ENCODE assay signal across 9 cellular contexts in the genomic region with DNA sequence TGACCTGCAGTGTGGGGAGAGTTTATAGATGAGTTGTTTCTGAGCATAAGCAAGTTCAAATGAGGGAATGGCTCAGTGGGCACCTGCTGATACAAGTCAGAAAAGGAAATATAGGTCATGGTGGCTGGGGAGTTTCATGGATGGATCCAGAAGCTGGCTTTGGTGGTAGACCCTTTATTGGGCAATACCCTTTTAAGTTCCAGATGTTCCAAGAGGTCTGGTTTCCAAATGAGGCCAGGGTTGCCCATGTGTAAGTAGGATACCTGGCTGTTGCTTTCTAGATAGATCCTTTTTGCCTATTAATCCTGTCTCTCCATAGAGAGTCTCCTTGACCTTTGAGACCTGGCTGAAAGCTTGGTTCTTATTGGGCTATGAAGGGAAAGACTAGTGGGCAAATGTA. TPM values are rescaled to one million over a fixed set of nuclear protein-coding genes. Genes with fewer than 3 reads are reported as not detected.
A peak's percentile ranks its signal among the peaks of the same experiment; 100 is the strongest.
DNase-seq lines count a peak whose midpoint lies in the region; ATAC-seq and TF ChIP-seq lines count a peak whose summit lies in the region.
"Had no signal": no experiment of that assay in that cellular context is flagged by ENCODE, and none has a peak within 500 bp of the region (broad histone marks: within the 10 kb centered on the region; RNA-seq: fewer than 3 reads in every experiment).

No MANE protein-coding gene starts in this region.

- H3K27ac ChIP-seq in left ventricle myocardium inferior (replicated peaks) (no peak overlapping the region), right atrium auricular region (no peak overlapping the region), upper lobe of right lung (no peak overlapping the region), aorta (ENCODE audit: low read depth in 1 of 2, low read length in 2 of 2) (no peak overlapping the region)

- H3K9me3 ChIP-seq in left ventricle myocardium inferior (replicated peaks) = no peaks in the 10 kb centered on the region
- no peaks in the 10 kb centered on the region for H3K9me3 ChIP-seq in right atrium auricular region
- no peaks in the 10 kb centered on the region for H3K9me3 ChIP-seq in adipocyte (ENCODE audit: control insufficient read depth, low read length)
- H3K9me3 ChIP-seq in mucosa of stomach (ENCODE audit: control insufficient read depth, low read length) = no peaks in the 10 kb centered on the region
- H3K9me3 ChIP-seq in upper lobe of right lung = no peaks in the 10 kb centered on the region
- H3K9me3 ChIP-seq in aorta (ENCODE audit: control insufficient read depth, low read length) = no peaks in the 10 kb centered on the region

- intact Hi-C loops in left ventricle myocardium inferior (cut with micrococcal nuclease) = loop anchor here (10.0 kb wide), 1 partner anchor 97 kb away; no protein-coding TSS in a partner anchor
- intact Hi-C loops in upper lobe of right lung (cut with DNase I) = loop anchor here (5.0 kb wide), 1 partner anchor 210 kb away; no protein-coding TSS in a partner anchor
- intact Hi-C loops in aorta (cut with DNase I) = loop anchor here (5.0 kb wide), 3 partner anchors 85 to 100 kb away; no protein-coding TSS in a partner anchor

- no peaks in the 10 kb centered on the region for H3K36me3 ChIP-seq in left ventricle myocardium inferior
- no peaks in the 10 kb centered on the region for H3K36me3 ChIP-seq in right atrium auricular region
- H3K36me3 ChIP-seq in adipocyte (ENCODE audit: control insufficient read depth, insufficient read depth, low read length, severe bottlenecking) = no peaks in the 10 kb centered on the region
- H3K36me3 ChIP-seq in mucosa of stomach (ENCODE audit: control insufficient read depth, insufficient read depth, low read length) = no peaks in the 10 kb centered on the region
- H3K36me3 ChIP-seq in upper lobe of right lung = no peaks in the 10 kb centered on the region
- no peaks in the 10 kb centered on the region for H3K36me3 ChIP-seq in aorta (ENCODE audit: control insufficient read depth in 1 of 2, insufficient read depth in 2 of 2, low read length in 1 of 2)

- ATAC-seq in upper lobe of right lung = no peak
- no peak for ATAC-seq in aorta (ENCODE audit: low FRiP score)

- H3K4me1 ChIP-seq in left ventricle myocardium inferior (peaks cover 81% of the 10 kb centered on the region), right atrium auricular region (peaks cover 0 to 55% of the 10 kb centered on the region in 2 donors), adipocyte (ENCODE audit: control insufficient read depth, insufficient read depth, low read length) (peaks cover 61% of the 10 kb centered on the region), mucosa of stomach (ENCODE audit: control insufficient read depth, insufficient read depth, low read length) (peaks cover 52% of the 10 kb centered on the region), upper lobe of right lung (peaks cover 65% of the 10 kb centered on the region), aorta (ENCODE audit: control insufficient read depth in 1 of 2, insufficient read depth in 2 of 2, low read length in 2 of 2) (peaks cover 3 to 12% of the 10 kb centered on the region in 2 donors)

- H3K27me3 ChIP-seq in left ventricle myocardium inferior (ENCODE audit: low read depth) (peaks cover 14% of the 10 kb centered on the region), right atrium auricular region (no peaks in the 10 kb centered on the region), adipocyte (replicated peaks; ENCODE audit: control insufficient read depth, insufficient read depth, low read length) (no peaks in the 10 kb centered on the region), mucosa of stomach (ENCODE audit: control insufficient read depth, insufficient read depth, low read length) (no peaks in the 10 kb centered on the region), upper lobe of right lung (no peaks in the 10 kb centered on the region), aorta (ENCODE audit: control insufficient read depth in 1 of 2, insufficient read depth in 2 of 2, low read length in 1 of 2) (no peaks in the 10 kb centered on the region)

- TF ChIP-seq CTCF in left ventricle myocardium inferior (IDR thresholded peaks at IDR 0.05; ENCODE audit: borderline replicate concordance) (no peak), right atrium auricular region (IDR thresholded peaks at IDR 0.05) (no peak), upper lobe of right lung (IDR thresholded peaks at IDR 0.05) (no peak)

- H3K9ac ChIP-seq in adipocyte (ENCODE audit: low read length) (no peak overlapping the region), mucosa of stomach (ENCODE audit: low read length) (peak overlapping the region; percentile 45)

- H3K4me3 ChIP-seq in left ventricle myocardium inferior (peak overlapping the region; percentile 92), right atrium auricular region (no peak overlapping the region), adipocyte (ENCODE audit: low read length) (peak overlapping the region; percentile 88), mucosa of stomach (ENCODE audit: low read length) (no peak overlapping the region), upper lobe of right lung (peak overlapping the region; percentile 94), aorta (ENCODE audit: low read length in 2 of 2) (no peak overlapping the region)

- DNase-seq in left ventricle myocardium inferior (no peak), right atrium auricular region (ENCODE audit: low spot score) (no peak), adipocyte (ENCODE audit: low read depth) (no peak), upper lobe of right lung (no peak), SKM-1 (lab: John Stamatoyannopoulos, UW; ENCODE audit: unreplicated experiment) (no peak), aorta (no peak), DMS114 treated with DMSO at 0.1 percent for 48 hours (lab: John Stamatoyannopoulos, UW; ENCODE audit: unreplicated experiment) (no peak)
- DNase-seq: activated CD8-positive, alpha-beta memory T cell treated with anti-CD3 and anti-CD28 coated beads, Interleukin-2, amount 50 U/mL, for 48 hours had no signal

RNA-seq across cellular contexts. Expression of gene STIM1, which starts 2.2 kb away (rescaled TPM):
- total RNA-seq in left ventricle myocardium inferior = 32.0 TPM
- 10 to 100 TPM; 15.4 to 16.6 TPM for total RNA-seq in right atrium auricular region
- 60.7 TPM for total RNA-seq in upper lobe of right lung
- total RNA-seq in aorta = 10 to 100 TPM; 63.4 to 69.5 TPM
- polyA plus RNA-seq in aorta = 10 to 100 TPM; 14.9 to 34.1 TPM

RNA-seq across cellular contexts. Expression of gene RHOG, which starts 16.9 kb away (rescaled TPM):
- total RNA-seq in left ventricle myocardium inferior = 23.1 TPM
- total RNA-seq in right atrium auricular region = 10 to 100 TPM; 20.1 to 48.9 TPM
- total RNA-seq in upper lobe of right lung = 65.6 TPM
- total RNA-seq in aorta = 10 to 100 TPM; 54.5 to 58.5 TPM
- polyA plus RNA-seq in aorta = 10 to 100 TPM; 48.6 to 61.0 TPM

RNA-seq across cellular contexts. Expression of gene PGAP2, which starts 49.3 kb away (rescaled TPM):
- total RNA-seq in left ventricle myocardium inferior (27.8 TPM), right atrium auricular region (10 to 100 TPM; 10.8 to 14.9 TPM), upper lobe of right lung (25.0 TPM), aorta (10 to 100 TPM in 1 of 2 donors, 1 to 10 TPM in 1; 6.8 to 17.7 TPM)
- 10 to 100 TPM in 1 of 2 donors, 1 to 10 TPM in 1; 3.9 to 11.0 TPM for polyA plus RNA-seq in aorta

Comparison
In these comparisons a context has a peak if more than half of its experiments do, and no peak if none do; other contexts are left out.
1. H3K4me3 ChIP-seq: peak in left ventricle myocardium inferior (single experiment), adipocyte (single experiment) and upper lobe of right lung (single experiment); none in right atrium auricular region (0 of 2), mucosa of stomach (single experiment) and aorta (0 of 2).